In the genomic region with DNA sequence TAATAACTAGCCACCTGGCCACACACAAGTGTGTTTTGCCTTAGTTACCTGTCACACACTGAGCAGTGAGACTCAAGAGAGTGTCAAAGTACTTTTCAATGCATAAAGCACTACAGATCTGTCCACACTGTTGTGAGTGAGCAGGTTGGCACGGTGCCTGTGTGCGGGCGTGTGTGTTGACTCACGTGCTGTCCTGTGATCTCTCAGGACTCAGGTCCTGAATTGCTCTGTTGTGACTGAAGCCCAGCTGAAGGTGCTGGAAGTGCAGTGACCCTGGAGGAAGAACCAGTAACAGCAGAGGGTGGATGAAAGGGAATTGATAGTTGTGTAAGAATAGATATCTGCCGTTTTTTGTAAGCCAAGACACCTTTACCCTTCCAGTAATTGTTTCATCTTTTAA, we compare ENCODE assay signal across 9 cellular contexts. TPM values are rescaled to one million over a fixed set of nuclear protein-coding genes. Genes with fewer than 3 reads are reported as not detected.
A peak's percentile ranks its signal among the peaks of the same experiment; 100 is the strongest.
DNase-seq lines count a peak whose midpoint lies in the region; ATAC-seq and TF ChIP-seq lines count a peak whose summit lies in the region.
"Had no signal": no experiment of that assay in that cellular context is flagged by ENCODE, and none has a peak within 500 bp of the region (broad histone marks: within the 10 kb centered on the region; RNA-seq: fewer than 3 reads in every experiment).

No MANE protein-coding gene starts in this region.

- H3K4me1 ChIP-seq in RWPE2 (ENCODE audit: insufficient read depth, poor library complexity, severe bottlenecking): peaks cover 10% of the 10 kb centered on the region
- H3K4me1 ChIP-seq: BLaER1 had no signal

- H3K27me3 Mint-ChIP-seq in activated CD4-positive, alpha-beta T cell treated with anti-CD3 and anti-CD28 coated beads, Interleukin-2, amount 10 ng/mL, durations not matched to agents 24 days and 14 days: no peaks in the 10 kb centered on the region

- H3K9me3 Mint-ChIP-seq in activated CD4-positive, alpha-beta T cell treated with anti-CD3 and anti-CD28 coated beads, Interleukin-2, amount 10 ng/mL, durations not matched to agents 24 days and 14 days: peaks cover 16% of the 10 kb centered on the region

- H3K4me3 ChIP-seq in RWPE2 (ENCODE audit: severe bottlenecking): no peak overlapping the region
- H3K4me3 ChIP-seq: BLaER1 had no signal

- H3K36me3 Mint-ChIP-seq in activated CD4-positive, alpha-beta T cell treated with anti-CD3 and anti-CD28 coated beads, Interleukin-2, amount 10 ng/mL, durations not matched to agents 24 days and 14 days (ENCODE audit: low read depth): no peaks in the 10 kb centered on the region

- no peaks in the 10 kb centered on the region for H3K9me3 ChIP-seq in RWPE2 (ENCODE audit: severe bottlenecking)

- H3K4me1 Mint-ChIP-seq in activated CD4-positive, alpha-beta T cell treated with anti-CD3 and anti-CD28 coated beads, Interleukin-2, amount 10 ng/mL, durations not matched to agents 24 days and 14 days: no peaks in the 10 kb centered on the region

- no peak for TF ChIP-seq CTCF in RWPE2 (IDR thresholded peaks at IDR 0.05; ENCODE audit: poor library complexity, severe bottlenecking)

- no peak overlapping the region for H3K27ac ChIP-seq in RWPE2 (ENCODE audit: poor library complexity, severe bottlenecking)
- H3K27ac ChIP-seq: BLaER1 had no signal

- H3K27me3 ChIP-seq in RWPE2 (ENCODE audit: insufficient read depth, poor library complexity, severe bottlenecking): no peaks in the 10 kb centered on the region
- H3K27me3 ChIP-seq: BLaER1 had no signal

- peak; percentile 69 for DNase-seq in activated CD4-positive, alpha-beta T cell treated with anti-CD3 and anti-CD28 coated beads for 48 hours
- no peak for DNase-seq in activated CD4-positive, alpha-beta T cell treated with anti-CD3 and anti-CD28 coated beads, Interleukin-2, amount 10 ng/mL, durations not matched to agents 24 days and 14 days
- DNase-seq in RWPE2 (ENCODE audit: low spot score) (peak; percentile 72), cardiac septum (ENCODE audit: low spot score) (peak; percentile 83), AG20443 (ENCODE audit: low spot score) (no peak)
- peak; percentile 54 for DNase-seq in stimulated activated CD8-positive, alpha-beta memory T cell treated with anti-CD3 and anti-CD28 coated beads, Interleukin-4, amount 100 ng/mL, for 48 hours

- H3K4me3 Mint-ChIP-seq in activated CD4-positive, alpha-beta T cell treated with anti-CD3 and anti-CD28 coated beads, Interleukin-2, amount 10 ng/mL, durations not matched to agents 24 days and 14 days: no peak overlapping the region

- intact Hi-C loops in activated CD4-positive, alpha-beta T cell treated with anti-CD3 and anti-CD28 coated beads, Interleukin-2, amount 10 ng/mL, durations not matched to agents 24 days and 14 days (cut with micrococcal nuclease): no loop called here
- intact Hi-C loops in cardiac septum (cut with DNase I): no loop called here

- H3K27ac Mint-ChIP-seq in activated CD4-positive, alpha-beta T cell treated with anti-CD3 and anti-CD28 coated beads, Interleukin-2, amount 10 ng/mL, durations not matched to agents 24 days and 14 days: no peak overlapping the region

- ATAC-seq in RWPE2 (ENCODE audit: low read depth) (peak; percentile 97), GM21576 (IDR thresholded peaks at IDR 0.05; ENCODE audit: unreplicated experiment) (no peak), GM21723 (IDR thresholded peaks at IDR 0.05; ENCODE audit: unreplicated experiment) (no peak)

- no peaks in the 10 kb centered on the region for H3K36me3 ChIP-seq in RWPE2 (ENCODE audit: low read depth)
- H3K36me3 ChIP-seq: BLaER1 had no signal

RNA-seq across cellular contexts. Expression of gene SLC16A10, which starts 18.3 kb away (rescaled TPM):
- 4.2 and 5.1 TPM in 2 replicates for total RNA-seq in activated CD4-positive, alpha-beta T cell treated with anti-CD3 and anti-CD28 coated beads, Interleukin-2, amount 10 ng/mL, durations not matched to agents 24 days and 14 days
- total RNA-seq in cardiac septum: 5.0 TPM

Comparison
In these comparisons a context has a peak if more than half of its experiments do, and no peak if none do; other contexts are left out.
1. DNase-seq: peak in activated CD4-positive, alpha-beta T cell treated with anti-CD3 and anti-CD28 coated beads for 48 hours (single experiment), RWPE2 (single experiment), cardiac septum (single experiment) and stimulated activated CD8-positive, alpha-beta memory T cell treated with anti-CD3 and anti-CD28 coated beads, Interleukin-4, amount 100 ng/mL, for 48 hours (single experiment); none in activated CD4-positive, alpha-beta T cell treated with anti-CD3 and anti-CD28 coated beads, Interleukin-2, amount 10 ng/mL, durations not matched to agents 24 days and 14 days (single experiment) and AG20443 (single experiment).